8 cellular contexts compared by ENCODE assay signal in genomic region chr15:69462030-69462492, GRCh38. TPM values are rescaled to one million over a fixed set of nuclear protein-coding genes. Genes with fewer than 3 reads are reported as not detected.
DNase-seq lines count a peak whose midpoint lies in the region; ATAC-seq and TF ChIP-seq lines count a peak whose summit lies in the region.

No MANE protein-coding gene starts in this region.

- ATAC-seq in T-helper 17 cell (no peak), omental fat pad (ENCODE audit: low FRiP score) (no peak)

- peaks cover 33% of the 10 kb centered on the region for H3K4me1 Mint-ChIP-seq in activated T-cell treated with anti-CD3 and anti-CD28 coated beads, Interleukin-2, amount 50 U/mL, for 24 hours (ENCODE audit: low read depth)
- peaks cover 25% of the 10 kb centered on the region for H3K4me1 Mint-ChIP-seq in T-helper 17 cell

- H3K9me3 Mint-ChIP-seq in activated T-cell treated with anti-CD3 and anti-CD28 coated beads, Interleukin-2, amount 50 U/mL, for 24 hours = no peaks in the 10 kb centered on the region

- peaks cover 17% of the 10 kb centered on the region for H3K36me3 Mint-ChIP-seq in activated T-cell treated with anti-CD3 and anti-CD28 coated beads, Interleukin-2, amount 50 U/mL, for 24 hours (ENCODE audit: low read depth)
- H3K36me3 Mint-ChIP-seq in T-helper 17 cell (ENCODE audit: low read depth) = no peaks in the 10 kb centered on the region

- no peaks in the 10 kb centered on the region for H3K27me3 Mint-ChIP-seq in activated T-cell treated with anti-CD3 and anti-CD28 coated beads, Interleukin-2, amount 50 U/mL, for 24 hours
- H3K27me3 Mint-ChIP-seq in T-helper 17 cell = no peaks in the 10 kb centered on the region

- H3K4me3 ChIP-seq in foreskin fibroblast (ENCODE audit: low read depth in 1 of 2, low read length in 2 of 2) (peak overlapping the region; percentile 50 to 62), retinal pigment epithelial cell (ENCODE audit: low read length) (peak overlapping the region; percentile 50)

- peak overlapping the region; percentile 83 for H3K4me3 Mint-ChIP-seq in activated T-cell treated with anti-CD3 and anti-CD28 coated beads, Interleukin-2, amount 50 U/mL, for 24 hours
- H3K4me3 Mint-ChIP-seq in T-helper 17 cell = peak overlapping the region; percentile 90

- DNase-seq in activated T-cell treated with anti-CD3 and anti-CD28 coated beads, Interleukin-2, amount 50 U/mL, for 24 hours = no peak
- DNase-seq in activated T-cell treated with anti-CD3 and anti-CD28 coated beads, Interleukin-2, amount 50 U/mL, for 48 hours = no peak
- DNase-seq in T-helper 17 cell (no peak), foreskin fibroblast (no peak), retinal pigment epithelial cell (ENCODE audit: low read depth) (no peak), omental fat pad (ENCODE audit: low spot score) (no peak), glomerular visceral epithelial cell (ENCODE audit: extremely low spot score) (no peak)
- no peak for DNase-seq in NK-92 treated with Interleukin-12 subunit alpha and Interleukin-12 subunit beta, amount 100 ng/mL, for 24 hours (lab: John Stamatoyannopoulos, UW)

- peak overlapping the region; percentile 91 for H3K27ac Mint-ChIP-seq in activated T-cell treated with anti-CD3 and anti-CD28 coated beads, Interleukin-2, amount 50 U/mL, for 24 hours
- H3K27ac Mint-ChIP-seq in T-helper 17 cell = peak overlapping the region; percentile 94

- no peak for TF ChIP-seq CTCF in foreskin fibroblast (IDR thresholded peaks at IDR 0.05; ENCODE audit: low read depth, low read length)
- no peak for TF ChIP-seq CTCF in retinal pigment epithelial cell (conservative IDR thresholded peaks at IDR 0.05; ENCODE audit: low read depth, low read length)
- no peak for TF ChIP-seq CTCF in omental fat pad (IDR thresholded peaks at IDR 0.05)

- H3K9me3 ChIP-seq in T-helper 17 cell (ENCODE audit: control insufficient read depth, low read length, poor library complexity, severe bottlenecking) = no peaks in the 10 kb centered on the region

RNA-seq across cellular contexts. Expression of gene RPLP1, which starts 9.4 kb away (rescaled TPM):
- total RNA-seq in T-helper 17 cell (1,000 to 10,000 TPM; 2,488 to 2,685 TPM), omental fat pad (100 to 1,000 TPM; 539 to 795 (median 579) TPM)

RNA-seq across cellular contexts. Expression of gene KIF23, which starts 47.9 kb away (rescaled TPM):
- total RNA-seq in T-helper 17 cell (1 to 10 TPM; 1.6 to 4.3 TPM), omental fat pad (1 to 10 TPM; 1.6 to 3.8 (median 1.7) TPM)
